ENCODE assay signal across 1 cellular context in the genomic region with DNA sequence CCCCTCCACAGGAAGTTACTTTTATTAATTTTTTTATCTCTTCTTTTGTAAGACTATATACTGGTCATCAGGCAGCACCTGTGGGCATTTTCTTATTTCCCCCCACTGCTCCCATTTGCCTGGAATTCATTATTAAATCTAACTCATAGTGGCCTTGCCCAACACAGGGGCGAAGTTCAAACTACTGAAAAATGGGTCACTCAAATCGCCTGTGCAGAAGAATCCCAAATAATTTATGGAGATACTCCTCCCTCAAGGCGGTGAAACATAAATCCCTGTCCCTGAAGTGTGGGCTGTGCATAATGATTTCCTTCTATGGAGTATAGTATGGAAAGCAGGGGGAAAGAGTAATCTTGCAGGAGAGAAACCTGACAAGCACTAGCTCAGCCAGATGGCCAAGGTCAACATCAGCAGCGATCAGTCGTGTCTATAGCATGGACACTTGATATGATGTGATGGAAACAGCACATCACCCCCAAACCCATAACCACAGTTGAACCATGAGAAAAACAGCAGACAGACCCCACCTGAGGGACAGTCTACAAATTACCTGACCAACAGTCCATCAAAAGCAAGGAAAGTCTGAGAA.
TF ChIP-seq lines count a peak whose summit lies in the region.

No MANE protein-coding gene starts in this region.

TF ChIP-seq in HepG2, 621 proteins besides CTCF, POLR2A, EP300 and RAD21 (continues in another document):
- TF ChIP-seq HOXA9 (CRISPR knock-in tag; IDR thresholded peaks at IDR 0.05; ENCODE audit: borderline replicate concordance) = no peak
- peak; percentile 24; the same call in 1 of the 2 replicates for TF ChIP-seq ATF1 (CRISPR knock-in tag; IDR thresholded peaks at IDR 0.05)
- TF ChIP-seq CREM (IDR thresholded peaks at IDR 0.05) = no peak
- no peak for TF ChIP-seq CREM (CRISPR knock-in tag; IDR thresholded peaks at IDR 0.05)
- no peak for TF ChIP-seq NAIF1 (CRISPR knock-in tag; IDR thresholded peaks at IDR 0.05; ENCODE audit: borderline replicate concordance)
- no peak for TF ChIP-seq ZNF124 (CRISPR knock-in tag; IDR thresholded peaks at IDR 0.05)
- no peak for TF ChIP-seq NFYB (CRISPR knock-in tag; IDR thresholded peaks at IDR 0.05)
- no peak for TF ChIP-seq GATAD1 (CRISPR knock-in tag; IDR thresholded peaks at IDR 0.05)
- TF ChIP-seq NCOR1 (IDR thresholded peaks at IDR 0.05; ENCODE audit: borderline replicate concordance, low read length) = peak; percentile 26; the same call in 1 of the 2 replicates
- no peak for TF ChIP-seq HNRNPH1 (optimal IDR thresholded peaks at IDR 0.05; ENCODE audit: low read depth, low read length)
- TF ChIP-seq NR2F1 (CRISPR knock-in tag; IDR thresholded peaks at IDR 0.05) = 0 out of 4 replicates have a peak, but pooled peaks of 1 of the 2 experiments have one; percentile 27
- no peak for TF ChIP-seq ZNF781 (CRISPR knock-in tag; IDR thresholded peaks at IDR 0.05; ENCODE audit: borderline replicate concordance, not compliant biosample characterization)
- peak; percentile 58 for TF ChIP-seq HNF4A (CRISPR knock-in tag; IDR thresholded peaks at IDR 0.05)
- TF ChIP-seq, protein P1, sequence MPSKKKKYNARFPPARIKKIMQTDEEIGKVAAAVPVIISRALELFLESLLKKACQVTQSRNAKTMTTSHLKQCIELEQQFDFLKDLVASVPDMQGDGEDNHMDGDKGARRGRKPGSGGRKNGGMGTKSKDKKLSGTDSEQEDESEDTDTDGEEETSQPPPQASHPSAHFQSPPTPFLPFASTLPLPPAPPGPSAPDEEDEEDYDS (CRISPR knock-in tag; IDR thresholded peaks at IDR 0.05) = no peak
- TF ChIP-seq ZNF263 (CRISPR knock-in tag; IDR thresholded peaks at IDR 0.05) = 0 out of 2 replicates have a peak, but pooled peaks have one; percentile 23
- TF ChIP-seq YEATS2 (CRISPR knock-in tag; IDR thresholded peaks at IDR 0.05; ENCODE audit: borderline replicate concordance) = no peak
- TF ChIP-seq ZNF20 (CRISPR knock-in tag; IDR thresholded peaks at IDR 0.05) = no peak
- TF ChIP-seq TBX3 (IDR thresholded peaks at IDR 0.05; ENCODE audit: borderline replicate concordance) = no peak
- no peak for TF ChIP-seq HMGA1 (CRISPR knock-in tag; conservative IDR thresholded peaks at IDR 0.05)
- TF ChIP-seq ZNF33B (CRISPR knock-in tag; IDR thresholded peaks at IDR 0.05) = no peak
- TF ChIP-seq NBN (conservative IDR thresholded peaks at IDR 0.05) = no peak
- no peak for TF ChIP-seq KAT2B (IDR thresholded peaks at IDR 0.05; ENCODE audit: borderline replicate concordance, low read depth, low read length)
- TF ChIP-seq HOXA5 (CRISPR knock-in tag; IDR thresholded peaks at IDR 0.05) = no peak
- TF ChIP-seq, protein P2, sequence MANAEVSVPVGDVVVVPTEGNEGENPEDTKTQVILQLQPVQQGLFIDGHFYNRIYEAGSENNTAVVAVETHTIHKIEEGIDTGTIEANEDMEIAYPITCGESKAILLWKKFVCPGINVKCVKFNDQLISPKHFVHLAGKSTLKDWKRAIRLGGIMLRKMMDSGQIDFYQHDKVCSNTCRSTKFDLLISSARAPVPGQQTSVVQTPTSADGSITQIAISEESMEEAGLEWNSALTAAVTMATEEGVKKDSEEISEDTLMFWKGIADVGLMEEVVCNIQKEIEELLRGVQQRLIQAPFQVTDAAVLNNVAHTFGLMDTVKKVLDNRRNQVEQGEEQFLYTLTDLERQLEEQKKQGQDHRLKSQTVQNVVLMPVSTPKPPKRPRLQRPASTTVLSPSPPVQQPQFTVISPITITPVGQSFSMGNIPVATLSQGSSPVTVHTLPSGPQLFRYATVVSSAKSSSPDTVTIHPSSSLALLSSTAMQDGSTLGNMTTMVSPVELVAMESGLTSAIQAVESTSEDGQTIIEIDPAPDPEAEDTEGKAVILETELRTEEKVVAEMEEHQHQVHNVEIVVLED (CRISPR knock-in tag; IDR thresholded peaks at IDR 0.05; ENCODE audit: borderline replicate concordance) = no peak
- no peak for TF ChIP-seq HOXD1 (CRISPR knock-in tag; IDR thresholded peaks at IDR 0.05)
- TF ChIP-seq ZNF724P (CRISPR knock-in tag; IDR thresholded peaks at IDR 0.05; ENCODE audit: borderline replicate concordance) = no peak
- TF ChIP-seq ZNF317 (CRISPR knock-in tag; IDR thresholded peaks at IDR 0.05) = no peak
- peak; percentile 92 for TF ChIP-seq ZNF629 (CRISPR knock-in tag; conservative IDR thresholded peaks at IDR 0.05)
- no peak for TF ChIP-seq FOXP1 (IDR thresholded peaks at IDR 0.05)
- no peak for TF ChIP-seq FOXP1 (CRISPR knock-in tag; IDR thresholded peaks at IDR 0.05)
- TF ChIP-seq GATAD2A (CRISPR knock-in tag; IDR thresholded peaks at IDR 0.05) = no peak
- no peak for TF ChIP-seq SP2 (CRISPR knock-in tag; IDR thresholded peaks at IDR 0.05)
- TF ChIP-seq HNF4G (IDR thresholded peaks at IDR 0.05; ENCODE audit: borderline replicate concordance, low read depth, low read length) = peak; percentile 70
- no peak for TF ChIP-seq HNF4G (CRISPR knock-in tag; IDR thresholded peaks at IDR 0.05; ENCODE audit: borderline replicate concordance, low read depth)
- TF ChIP-seq ZNF33A (CRISPR knock-in tag; IDR thresholded peaks at IDR 0.05; ENCODE audit: borderline replicate concordance) = no peak
- no peak for TF ChIP-seq KDM5B (CRISPR knock-in tag; IDR thresholded peaks at IDR 0.05; ENCODE audit: borderline replicate concordance)
- TF ChIP-seq REXO4 (CRISPR knock-in tag; IDR thresholded peaks at IDR 0.05; ENCODE audit: borderline replicate concordance) = no peak
- TF ChIP-seq RFX1 (IDR thresholded peaks at IDR 0.05) = no peak
- no peak for TF ChIP-seq ETV6 (CRISPR knock-in tag; conservative IDR thresholded peaks at IDR 0.05)
- TF ChIP-seq, protein P3, sequence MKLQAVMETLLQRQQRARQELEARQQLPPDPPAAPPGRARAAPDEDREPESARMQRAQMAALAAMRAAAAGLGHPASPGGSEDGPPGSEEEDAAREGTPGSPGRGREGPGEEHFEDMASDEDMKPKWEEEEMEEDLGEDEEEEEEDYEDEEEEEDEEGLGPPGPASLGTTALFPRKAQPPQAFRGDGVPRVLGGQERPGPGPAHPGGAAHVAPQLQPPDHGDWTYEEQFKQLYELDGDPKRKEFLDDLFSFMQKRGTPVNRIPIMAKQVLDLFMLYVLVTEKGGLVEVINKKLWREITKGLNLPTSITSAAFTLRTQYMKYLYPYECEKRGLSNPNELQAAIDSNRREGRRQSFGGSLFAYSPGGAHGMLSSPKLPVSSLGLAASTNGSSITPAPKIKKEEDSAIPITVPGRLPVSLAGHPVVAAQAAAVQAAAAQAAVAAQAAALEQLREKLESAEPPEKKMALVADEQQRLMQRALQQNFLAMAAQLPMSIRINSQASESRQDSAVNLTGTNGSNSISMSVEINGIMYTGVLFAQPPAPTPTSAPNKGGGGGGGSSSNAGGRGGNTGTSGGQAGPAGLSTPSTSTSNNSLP (IDR thresholded peaks at IDR 0.05; ENCODE audit: low read depth, low read length) = peak; percentile 19; the same call in 1 of the 2 replicates
- TF ChIP-seq GABPB1 (CRISPR knock-in tag; IDR thresholded peaks at IDR 0.05) = 0 out of 2 replicates have a peak, but pooled peaks have one; percentile 3
- TF ChIP-seq, protein P4, sequence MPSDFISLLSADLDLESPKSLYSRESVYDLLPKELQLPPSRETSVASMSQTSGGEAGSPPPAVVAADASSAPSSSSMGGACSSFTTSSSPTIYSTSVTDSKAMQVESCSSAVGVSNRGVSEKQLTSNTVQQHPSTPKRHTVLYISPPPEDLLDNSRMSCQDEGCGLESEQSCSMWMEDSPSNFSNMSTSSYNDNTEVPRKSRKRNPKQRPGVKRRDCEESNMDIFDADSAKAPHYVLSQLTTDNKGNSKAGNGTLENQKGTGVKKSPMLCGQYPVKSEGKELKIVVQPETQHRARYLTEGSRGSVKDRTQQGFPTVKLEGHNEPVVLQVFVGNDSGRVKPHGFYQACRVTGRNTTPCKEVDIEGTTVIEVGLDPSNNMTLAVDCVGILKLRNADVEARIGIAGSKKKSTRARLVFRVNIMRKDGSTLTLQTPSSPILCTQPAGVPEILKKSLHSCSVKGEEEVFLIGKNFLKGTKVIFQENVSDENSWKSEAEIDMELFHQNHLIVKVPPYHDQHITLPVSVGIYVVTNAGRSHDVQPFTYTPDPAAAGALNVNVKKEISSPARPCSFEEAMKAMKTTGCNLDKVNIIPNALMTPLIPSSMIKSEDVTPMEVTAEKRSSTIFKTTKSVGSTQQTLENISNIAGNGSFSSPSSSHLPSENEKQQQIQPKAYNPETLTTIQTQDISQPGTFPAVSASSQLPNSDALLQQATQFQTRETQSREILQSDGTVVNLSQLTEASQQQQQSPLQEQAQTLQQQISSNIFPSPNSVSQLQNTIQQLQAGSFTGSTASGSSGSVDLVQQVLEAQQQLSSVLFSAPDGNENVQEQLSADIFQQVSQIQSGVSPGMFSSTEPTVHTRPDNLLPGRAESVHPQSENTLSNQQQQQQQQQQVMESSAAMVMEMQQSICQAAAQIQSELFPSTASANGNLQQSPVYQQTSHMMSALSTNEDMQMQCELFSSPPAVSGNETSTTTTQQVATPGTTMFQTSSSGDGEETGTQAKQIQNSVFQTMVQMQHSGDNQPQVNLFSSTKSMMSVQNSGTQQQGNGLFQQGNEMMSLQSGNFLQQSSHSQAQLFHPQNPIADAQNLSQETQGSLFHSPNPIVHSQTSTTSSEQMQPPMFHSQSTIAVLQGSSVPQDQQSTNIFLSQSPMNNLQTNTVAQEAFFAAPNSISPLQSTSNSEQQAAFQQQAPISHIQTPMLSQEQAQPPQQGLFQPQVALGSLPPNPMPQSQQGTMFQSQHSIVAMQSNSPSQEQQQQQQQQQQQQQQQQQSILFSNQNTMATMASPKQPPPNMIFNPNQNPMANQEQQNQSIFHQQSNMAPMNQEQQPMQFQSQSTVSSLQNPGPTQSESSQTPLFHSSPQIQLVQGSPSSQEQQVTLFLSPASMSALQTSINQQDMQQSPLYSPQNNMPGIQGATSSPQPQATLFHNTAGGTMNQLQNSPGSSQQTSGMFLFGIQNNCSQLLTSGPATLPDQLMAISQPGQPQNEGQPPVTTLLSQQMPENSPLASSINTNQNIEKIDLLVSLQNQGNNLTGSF (CRISPR knock-in tag; IDR thresholded peaks at IDR 0.05) = no peak
- no peak for TF ChIP-seq SMC3 (IDR thresholded peaks at IDR 0.05; ENCODE audit: low read length)
- no peak for TF ChIP-seq NFRKB (IDR thresholded peaks at IDR 0.05)
- no peak for TF ChIP-seq KLF15 (CRISPR knock-in tag; IDR thresholded peaks at IDR 0.05; ENCODE audit: borderline replicate concordance)
- no peak for TF ChIP-seq ZNF17 (CRISPR knock-in tag; IDR thresholded peaks at IDR 0.05)
- TF ChIP-seq NONO (IDR thresholded peaks at IDR 0.05) = no peak
- TF ChIP-seq NONO (CRISPR knock-in tag; conservative IDR thresholded peaks at IDR 0.05) = 0 out of 2 replicates have a peak, but pooled peaks have one; percentile 29
- TF ChIP-seq POLR2G (IDR thresholded peaks at IDR 0.05; ENCODE audit: low read depth, low read length) = no peak
- no peak for TF ChIP-seq PRMT3 (CRISPR knock-in tag; IDR thresholded peaks at IDR 0.05; ENCODE audit: borderline replicate concordance, low read depth)
- no peak for TF ChIP-seq HMG20B (CRISPR knock-in tag; conservative IDR thresholded peaks at IDR 0.05)
- TF ChIP-seq, protein P5, sequence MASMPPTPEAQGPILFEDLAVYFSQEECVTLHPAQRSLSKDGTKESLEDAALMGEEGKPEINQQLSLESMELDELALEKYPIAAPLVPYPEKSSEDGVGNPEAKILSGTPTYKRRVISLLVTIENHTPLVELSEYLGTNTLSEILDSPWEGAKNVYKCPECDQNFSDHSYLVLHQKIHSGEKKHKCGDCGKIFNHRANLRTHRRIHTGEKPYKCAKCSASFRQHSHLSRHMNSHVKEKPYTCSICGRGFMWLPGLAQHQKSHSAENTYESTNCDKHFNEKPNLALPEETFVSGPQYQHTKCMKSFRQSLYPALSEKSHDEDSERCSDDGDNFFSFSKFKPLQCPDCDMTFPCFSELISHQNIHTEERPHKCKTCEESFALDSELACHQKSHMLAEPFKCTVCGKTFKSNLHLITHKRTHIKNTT (CRISPR knock-in tag; IDR thresholded peaks at IDR 0.05) = no peak
- TF ChIP-seq PTBP1 (IDR thresholded peaks at IDR 0.05; ENCODE audit: low read depth, low read length, poor library complexity, severe bottlenecking) = no peak
- TF ChIP-seq ASH2L (IDR thresholded peaks at IDR 0.05; ENCODE audit: insufficient read length, low read depth, low read length) = peak; percentile 23
- TF ChIP-seq YEATS4 (CRISPR knock-in tag; IDR thresholded peaks at IDR 0.05; ENCODE audit: borderline replicate concordance) = no peak
- TF ChIP-seq, protein P6, sequence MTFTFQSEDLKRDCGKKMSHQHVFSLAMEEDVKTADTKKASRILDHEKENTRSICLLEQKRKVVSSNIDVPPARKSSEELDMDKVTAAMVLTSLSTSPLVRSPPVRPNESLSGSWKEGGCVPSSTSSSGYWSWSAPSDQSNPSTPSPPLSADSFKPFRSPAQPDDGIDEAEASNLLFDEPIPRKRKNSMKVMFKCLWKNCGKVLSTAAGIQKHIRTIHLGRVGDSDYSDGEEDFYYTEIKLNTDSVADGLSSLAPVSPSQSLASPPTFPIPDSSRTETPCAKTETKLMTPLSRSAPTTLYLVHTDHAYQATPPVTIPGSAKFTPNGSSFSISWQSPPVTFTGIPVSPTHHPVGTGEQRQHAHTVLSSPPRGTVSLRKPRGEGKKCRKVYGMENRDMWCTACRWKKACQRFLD (CRISPR knock-in tag; IDR thresholded peaks at IDR 0.05; ENCODE audit: borderline replicate concordance) = no peak
- TF ChIP-seq, protein P7, sequence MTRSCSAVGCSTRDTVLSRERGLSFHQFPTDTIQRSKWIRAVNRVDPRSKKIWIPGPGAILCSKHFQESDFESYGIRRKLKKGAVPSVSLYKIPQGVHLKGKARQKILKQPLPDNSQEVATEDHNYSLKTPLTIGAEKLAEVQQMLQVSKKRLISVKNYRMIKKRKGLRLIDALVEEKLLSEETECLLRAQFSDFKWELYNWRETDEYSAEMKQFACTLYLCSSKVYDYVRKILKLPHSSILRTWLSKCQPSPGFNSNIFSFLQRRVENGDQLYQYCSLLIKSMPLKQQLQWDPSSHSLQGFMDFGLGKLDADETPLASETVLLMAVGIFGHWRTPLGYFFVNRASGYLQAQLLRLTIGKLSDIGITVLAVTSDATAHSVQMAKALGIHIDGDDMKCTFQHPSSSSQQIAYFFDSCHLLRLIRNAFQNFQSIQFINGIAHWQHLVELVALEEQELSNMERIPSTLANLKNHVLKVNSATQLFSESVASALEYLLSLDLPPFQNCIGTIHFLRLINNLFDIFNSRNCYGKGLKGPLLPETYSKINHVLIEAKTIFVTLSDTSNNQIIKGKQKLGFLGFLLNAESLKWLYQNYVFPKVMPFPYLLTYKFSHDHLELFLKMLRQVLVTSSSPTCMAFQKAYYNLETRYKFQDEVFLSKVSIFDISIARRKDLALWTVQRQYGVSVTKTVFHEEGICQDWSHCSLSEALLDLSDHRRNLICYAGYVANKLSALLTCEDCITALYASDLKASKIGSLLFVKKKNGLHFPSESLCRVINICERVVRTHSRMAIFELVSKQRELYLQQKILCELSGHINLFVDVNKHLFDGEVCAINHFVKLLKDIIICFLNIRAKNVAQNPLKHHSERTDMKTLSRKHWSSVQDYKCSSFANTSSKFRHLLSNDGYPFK (CRISPR knock-in tag; IDR thresholded peaks at IDR 0.05; ENCODE audit: borderline replicate concordance) = no peak
